In the genomic region with DNA sequence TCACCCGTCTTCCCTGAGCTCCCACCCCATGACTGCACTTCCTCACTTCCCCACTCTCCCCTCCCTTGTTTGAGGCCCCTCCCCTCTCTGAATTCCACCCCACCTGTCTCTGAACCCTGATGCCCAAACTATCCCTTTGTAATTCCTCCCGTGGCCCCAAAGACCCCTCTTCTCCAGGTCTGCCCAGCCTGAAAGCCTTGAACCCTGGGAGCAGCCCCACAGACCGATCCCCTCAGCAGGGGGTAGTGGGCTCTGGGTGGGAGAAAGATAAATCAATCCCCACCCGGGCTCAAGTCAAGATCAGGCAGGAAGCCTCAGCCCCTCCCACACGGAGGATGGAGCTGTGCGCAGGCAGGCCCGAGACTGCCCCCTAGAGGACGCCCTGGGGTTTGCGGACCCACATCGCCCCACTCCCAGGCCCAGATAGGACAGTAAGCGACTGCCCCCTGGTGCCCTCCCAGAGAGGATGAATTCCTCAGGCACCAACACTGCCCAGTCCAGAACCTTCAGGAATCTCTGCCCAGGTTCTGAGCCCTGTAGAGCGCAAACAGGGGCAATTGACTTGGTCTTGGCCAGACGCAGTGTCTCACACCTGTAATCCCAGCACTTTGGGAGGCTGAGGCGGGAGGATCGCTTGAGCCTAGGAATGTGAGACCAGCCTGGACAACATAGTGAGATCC, we compare ENCODE assay signal across 1 cellular context.
TF ChIP-seq lines count a peak whose summit lies in the region.

No MANE protein-coding gene starts in this region.

TF ChIP-seq in K562, 482 proteins besides CTCF, POLR2A, EP300 and RAD21 (continued from another document and continues in another):
- TF ChIP-seq, protein P1, sequence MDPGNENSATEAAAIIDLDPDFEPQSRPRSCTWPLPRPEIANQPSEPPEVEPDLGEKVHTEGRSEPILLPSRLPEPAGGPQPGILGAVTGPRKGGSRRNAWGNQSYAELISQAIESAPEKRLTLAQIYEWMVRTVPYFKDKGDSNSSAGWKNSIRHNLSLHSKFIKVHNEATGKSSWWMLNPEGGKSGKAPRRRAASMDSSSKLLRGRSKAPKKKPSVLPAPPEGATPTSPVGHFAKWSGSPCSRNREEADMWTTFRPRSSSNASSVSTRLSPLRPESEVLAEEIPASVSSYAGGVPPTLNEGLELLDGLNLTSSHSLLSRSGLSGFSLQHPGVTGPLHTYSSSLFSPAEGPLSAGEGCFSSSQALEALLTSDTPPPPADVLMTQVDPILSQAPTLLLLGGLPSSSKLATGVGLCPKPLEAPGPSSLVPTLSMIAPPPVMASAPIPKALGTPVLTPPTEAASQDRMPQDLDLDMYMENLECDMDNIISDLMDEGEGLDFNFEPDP (CRISPR knock-in tag; IDR thresholded peaks at IDR 0.05): no peak
- TF ChIP-seq POLR3A (IDR thresholded peaks at IDR 0.05; ENCODE audit: borderline replicate concordance, extremely low read depth, insufficient read depth, insufficient read length): no peak
- TF ChIP-seq, protein P2, sequence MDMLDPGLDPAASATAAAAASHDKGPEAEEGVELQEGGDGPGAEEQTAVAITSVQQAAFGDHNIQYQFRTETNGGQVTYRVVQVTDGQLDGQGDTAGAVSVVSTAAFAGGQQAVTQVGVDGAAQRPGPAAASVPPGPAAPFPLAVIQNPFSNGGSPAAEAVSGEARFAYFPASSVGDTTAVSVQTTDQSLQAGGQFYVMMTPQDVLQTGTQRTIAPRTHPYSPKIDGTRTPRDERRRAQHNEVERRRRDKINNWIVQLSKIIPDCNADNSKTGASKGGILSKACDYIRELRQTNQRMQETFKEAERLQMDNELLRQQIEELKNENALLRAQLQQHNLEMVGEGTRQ (CRISPR knock-in tag; IDR thresholded peaks at IDR 0.05): no peak
- TF ChIP-seq NR2F6 (CRISPR knock-in tag; IDR thresholded peaks at IDR 0.05): no peak
- TF ChIP-seq RUNX1 (IDR thresholded peaks at IDR 0.05; ENCODE audit: low read depth): no peak; the same call in 1 of the 2 replicates
- TF ChIP-seq MED1 (CRISPR knock-in tag; IDR thresholded peaks at IDR 0.05; ENCODE audit: borderline replicate concordance): no peak
- TF ChIP-seq NFATC3 (IDR thresholded peaks at IDR 0.05): peak; percentile 25; the same call in 1 of the 2 replicates
- TF ChIP-seq DMBX1 (CRISPR knock-in tag; IDR thresholded peaks at IDR 0.05; ENCODE audit: borderline replicate concordance): no peak
- TF ChIP-seq XRCC3 (IDR thresholded peaks at IDR 0.05): no peak
- TF ChIP-seq CBX1 (IDR thresholded peaks at IDR 0.05; ENCODE audit: low read depth): no peak; the same call in 1 of the 2 replicates
- TF ChIP-seq POU5F1 (IDR thresholded peaks at IDR 0.05; ENCODE audit: borderline replicate concordance, low read depth, low read length, partially characterized antibody): peak; percentile 29
- TF ChIP-seq ZEB2 (IDR thresholded peaks at IDR 0.05): peak; percentile 71; the same call in 1 of the 2 replicates
- peak; percentile 42; the same call in 1 of the 2 replicates for TF ChIP-seq ZNF239 (CRISPR knock-in tag; IDR thresholded peaks at IDR 0.05)
- TF ChIP-seq, protein P3, sequence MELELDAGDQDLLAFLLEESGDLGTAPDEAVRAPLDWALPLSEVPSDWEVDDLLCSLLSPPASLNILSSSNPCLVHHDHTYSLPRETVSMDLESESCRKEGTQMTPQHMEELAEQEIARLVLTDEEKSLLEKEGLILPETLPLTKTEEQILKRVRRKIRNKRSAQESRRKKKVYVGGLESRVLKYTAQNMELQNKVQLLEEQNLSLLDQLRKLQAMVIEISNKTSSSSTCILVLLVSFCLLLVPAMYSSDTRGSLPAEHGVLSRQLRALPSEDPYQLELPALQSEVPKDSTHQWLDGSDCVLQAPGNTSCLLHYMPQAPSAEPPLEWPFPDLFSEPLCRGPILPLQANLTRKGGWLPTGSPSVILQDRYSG (tag; conservative IDR thresholded peaks at IDR 0.05; ENCODE audit: low read depth): no peak
- no peak for TF ChIP-seq ZNF347 (CRISPR knock-in tag; IDR thresholded peaks at IDR 0.05; ENCODE audit: low read depth)
- TF ChIP-seq CHCHD3 (CRISPR knock-in tag; IDR thresholded peaks at IDR 0.05): no peak
- peak; percentile 98 for TF ChIP-seq CC2D1A (IDR thresholded peaks at IDR 0.05)
- no peak for TF ChIP-seq ZNF699 (CRISPR knock-in tag; IDR thresholded peaks at IDR 0.05; ENCODE audit: insufficient replicate concordance)
- TF ChIP-seq, protein P4, sequence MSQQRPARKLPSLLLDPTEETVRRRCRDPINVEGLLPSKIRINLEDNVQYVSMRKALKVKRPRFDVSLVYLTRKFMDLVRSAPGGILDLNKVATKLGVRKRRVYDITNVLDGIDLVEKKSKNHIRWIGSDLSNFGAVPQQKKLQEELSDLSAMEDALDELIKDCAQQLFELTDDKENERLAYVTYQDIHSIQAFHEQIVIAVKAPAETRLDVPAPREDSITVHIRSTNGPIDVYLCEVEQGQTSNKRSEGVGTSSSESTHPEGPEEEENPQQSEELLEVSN (IDR thresholded peaks at IDR 0.05; ENCODE audit: borderline replicate concordance in 1 of 2, extremely low read depth in 1 of 2, insufficient read depth in 1 of 2, insufficient read length in 1 of 2, low read depth in 1 of 2, low read length in 1 of 2, poor library complexity in 1 of 2, severe bottlenecking in 1 of 2): no peak
- no peak for TF ChIP-seq NFIX (CRISPR knock-in tag; IDR thresholded peaks at IDR 0.05; ENCODE audit: low read depth)
- no peak for TF ChIP-seq RBM22 (IDR thresholded peaks at IDR 0.05; ENCODE audit: low read depth, low read length, poor library complexity, severe bottlenecking)
- TF ChIP-seq, protein P5, sequence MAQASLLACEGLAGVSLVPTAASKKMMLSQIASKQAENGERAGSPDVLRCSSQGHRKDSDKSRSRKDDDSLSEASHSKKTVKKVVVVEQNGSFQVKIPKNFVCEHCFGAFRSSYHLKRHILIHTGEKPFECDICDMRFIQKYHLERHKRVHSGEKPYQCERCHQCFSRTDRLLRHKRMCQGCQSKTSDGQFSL (CRISPR knock-in tag; IDR thresholded peaks at IDR 0.05): peak; percentile 55; the same call in 1 of the 2 replicates
- TF ChIP-seq, protein P5 (tag; IDR thresholded peaks at IDR 0.05): no peak
- TF ChIP-seq HCFC1 (IDR thresholded peaks at IDR 0.05; ENCODE audit: low read depth, low read length): peak; percentile 62
- no peak for TF ChIP-seq ZNF551 (CRISPR knock-in tag; IDR thresholded peaks at IDR 0.05)
- no peak for TF ChIP-seq PURB (CRISPR knock-in tag; IDR thresholded peaks at IDR 0.05; ENCODE audit: low read depth)
- TF ChIP-seq ZNF143 (CRISPR knock-in tag; IDR thresholded peaks at IDR 0.05): 0 out of 2 replicates have a peak, but pooled peaks have one; percentile 29
- no peak for TF ChIP-seq SMAD1 (IDR thresholded peaks at IDR 0.05; ENCODE audit: low read depth, low read length, partially characterized antibody)
- peak; percentile 41 for TF ChIP-seq CCNT2 (IDR thresholded peaks at IDR 0.05; ENCODE audit: borderline replicate concordance, extremely low read depth, insufficient read length, low read depth, low read length)
- TF ChIP-seq, protein P6, sequence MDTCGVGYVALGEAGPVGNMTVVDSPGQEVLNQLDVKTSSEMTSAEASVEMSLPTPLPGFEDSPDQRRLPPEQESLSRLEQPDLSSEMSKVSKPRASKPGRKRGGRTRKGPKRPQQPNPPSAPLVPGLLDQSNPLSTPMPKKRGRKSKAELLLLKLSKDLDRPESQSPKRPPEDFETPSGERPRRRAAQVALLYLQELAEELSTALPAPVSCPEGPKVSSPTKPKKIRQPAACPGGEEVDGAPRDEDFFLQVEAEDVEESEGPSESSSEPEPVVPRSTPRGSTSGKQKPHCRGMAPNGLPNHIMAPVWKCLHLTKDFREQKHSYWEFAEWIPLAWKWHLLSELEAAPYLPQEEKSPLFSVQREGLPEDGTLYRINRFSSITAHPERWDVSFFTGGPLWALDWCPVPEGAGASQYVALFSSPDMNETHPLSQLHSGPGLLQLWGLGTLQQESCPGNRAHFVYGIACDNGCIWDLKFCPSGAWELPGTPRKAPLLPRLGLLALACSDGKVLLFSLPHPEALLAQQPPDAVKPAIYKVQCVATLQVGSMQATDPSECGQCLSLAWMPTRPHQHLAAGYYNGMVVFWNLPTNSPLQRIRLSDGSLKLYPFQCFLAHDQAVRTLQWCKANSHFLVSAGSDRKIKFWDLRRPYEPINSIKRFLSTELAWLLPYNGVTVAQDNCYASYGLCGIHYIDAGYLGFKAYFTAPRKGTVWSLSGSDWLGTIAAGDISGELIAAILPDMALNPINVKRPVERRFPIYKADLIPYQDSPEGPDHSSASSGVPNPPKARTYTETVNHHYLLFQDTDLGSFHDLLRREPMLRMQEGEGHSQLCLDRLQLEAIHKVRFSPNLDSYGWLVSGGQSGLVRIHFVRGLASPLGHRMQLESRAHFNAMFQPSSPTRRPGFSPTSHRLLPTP (IDR thresholded peaks at IDR 0.05; ENCODE audit: borderline replicate concordance, extremely low read depth, insufficient read length): no peak
- TF ChIP-seq CEBPB (tag; IDR thresholded peaks at IDR 0.05): no peak
- no peak for TF ChIP-seq POLR2H (tag; IDR thresholded peaks at IDR 0.05; ENCODE audit: low read depth)
- TF ChIP-seq ZNF584 (CRISPR knock-in tag; IDR thresholded peaks at IDR 0.05; ENCODE audit: low read depth): no peak
- TF ChIP-seq, protein P7, sequence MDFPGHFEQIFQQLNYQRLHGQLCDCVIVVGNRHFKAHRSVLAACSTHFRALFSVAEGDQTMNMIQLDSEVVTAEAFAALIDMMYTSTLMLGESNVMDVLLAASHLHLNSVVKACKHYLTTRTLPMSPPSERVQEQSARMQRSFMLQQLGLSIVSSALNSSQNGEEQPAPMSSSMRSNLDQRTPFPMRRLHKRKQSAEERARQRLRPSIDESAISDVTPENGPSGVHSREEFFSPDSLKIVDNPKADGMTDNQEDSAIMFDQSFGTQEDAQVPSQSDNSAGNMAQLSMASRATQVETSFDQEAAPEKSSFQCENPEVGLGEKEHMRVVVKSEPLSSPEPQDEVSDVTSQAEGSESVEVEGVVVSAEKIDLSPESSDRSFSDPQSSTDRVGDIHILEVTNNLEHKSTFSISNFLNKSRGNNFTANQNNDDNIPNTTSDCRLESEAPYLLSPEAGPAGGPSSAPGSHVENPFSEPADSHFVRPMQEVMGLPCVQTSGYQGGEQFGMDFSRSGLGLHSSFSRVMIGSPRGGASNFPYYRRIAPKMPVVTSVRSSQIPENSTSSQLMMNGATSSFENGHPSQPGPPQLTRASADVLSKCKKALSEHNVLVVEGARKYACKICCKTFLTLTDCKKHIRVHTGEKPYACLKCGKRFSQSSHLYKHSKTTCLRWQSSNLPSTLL (IDR thresholded peaks at IDR 0.05): no peak
- no peak for TF ChIP-seq KHSRP (IDR thresholded peaks at IDR 0.05)
- TF ChIP-seq ZNF212 (CRISPR knock-in tag; IDR thresholded peaks at IDR 0.05): no peak
- TF ChIP-seq JUN (IDR thresholded peaks at IDR 0.05; ENCODE audit: borderline replicate concordance, low read depth, low read length): peak; percentile 79; the same call in 1 of the 2 replicates
- TF ChIP-seq JUN (CRISPR knock-in tag; IDR thresholded peaks at IDR 0.05; ENCODE audit: borderline replicate concordance): no peak
- TF ChIP-seq ZFP30 (CRISPR knock-in tag; IDR thresholded peaks at IDR 0.05; ENCODE audit: borderline replicate concordance): no peak
- TF ChIP-seq, protein P8, sequence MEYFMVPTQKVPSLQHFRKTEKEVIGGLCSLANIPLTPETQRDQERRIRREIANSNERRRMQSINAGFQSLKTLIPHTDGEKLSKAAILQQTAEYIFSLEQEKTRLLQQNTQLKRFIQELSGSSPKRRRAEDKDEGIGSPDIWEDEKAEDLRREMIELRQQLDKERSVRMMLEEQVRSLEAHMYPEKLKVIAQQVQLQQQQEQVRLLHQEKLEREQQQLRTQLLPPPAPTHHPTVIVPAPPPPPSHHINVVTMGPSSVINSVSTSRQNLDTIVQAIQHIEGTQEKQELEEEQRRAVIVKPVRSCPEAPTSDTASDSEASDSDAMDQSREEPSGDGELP (CRISPR knock-in tag; IDR thresholded peaks at IDR 0.05; ENCODE audit: borderline replicate concordance): peak; percentile 89
- TF ChIP-seq ETV6 (IDR thresholded peaks at IDR 0.05; ENCODE audit: borderline replicate concordance in 1 of 2, low read depth in 2 of 2, low read length in 1 of 2): no peak
- TF ChIP-seq ETV6 (CRISPR knock-in tag; IDR thresholded peaks at IDR 0.05; ENCODE audit: borderline replicate concordance): no peak
- TF ChIP-seq ZFP1 (CRISPR knock-in tag; IDR thresholded peaks at IDR 0.05): 0 out of 2 replicates have a peak, but pooled peaks have one; percentile 7
- TF ChIP-seq, protein P9, sequence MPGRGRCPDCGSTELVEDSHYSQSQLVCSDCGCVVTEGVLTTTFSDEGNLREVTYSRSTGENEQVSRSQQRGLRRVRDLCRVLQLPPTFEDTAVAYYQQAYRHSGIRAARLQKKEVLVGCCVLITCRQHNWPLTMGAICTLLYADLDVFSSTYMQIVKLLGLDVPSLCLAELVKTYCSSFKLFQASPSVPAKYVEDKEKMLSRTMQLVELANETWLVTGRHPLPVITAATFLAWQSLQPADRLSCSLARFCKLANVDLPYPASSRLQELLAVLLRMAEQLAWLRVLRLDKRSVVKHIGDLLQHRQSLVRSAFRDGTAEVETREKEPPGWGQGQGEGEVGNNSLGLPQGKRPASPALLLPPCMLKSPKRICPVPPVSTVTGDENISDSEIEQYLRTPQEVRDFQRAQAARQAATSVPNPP (IDR thresholded peaks at IDR 0.05; ENCODE audit: borderline replicate concordance, insufficient read depth, insufficient read length): no peak
- TF ChIP-seq NFRKB (IDR thresholded peaks at IDR 0.05; ENCODE audit: low read depth): no peak
- TF ChIP-seq SP1 (CRISPR knock-in tag; IDR thresholded peaks at IDR 0.05): peak; percentile 94
- TF ChIP-seq ZBTB8A (IDR thresholded peaks at IDR 0.05; ENCODE audit: partially characterized antibody): no peak
- no peak for TF ChIP-seq ZFX (CRISPR knock-in tag; IDR thresholded peaks at IDR 0.05)
- no peak for TF ChIP-seq XRCC4 (IDR thresholded peaks at IDR 0.05; ENCODE audit: extremely low read depth, insufficient read depth, insufficient read length)
- no peak for TF ChIP-seq ZNF165 (CRISPR knock-in tag; IDR thresholded peaks at IDR 0.05; ENCODE audit: borderline replicate concordance)
- TF ChIP-seq TAL1 (IDR thresholded peaks at IDR 0.05): peak; percentile 13; the same call in 1 of the 2 replicates
- TF ChIP-seq CHD4 (IDR thresholded peaks at IDR 0.05; ENCODE audit: insufficient read depth, insufficient replicate concordance, low read depth, low read length, poor library complexity, severe bottlenecking): no peak
- TF ChIP-seq PYGO2 (tag; IDR thresholded peaks at IDR 0.05): no peak
- TF ChIP-seq SP2 (IDR thresholded peaks at IDR 0.05; ENCODE audit: extremely low read depth, low read depth, low read length, poor library complexity, severe bottlenecking): no peak
- TF ChIP-seq SMC3 (conservative IDR thresholded peaks at IDR 0.05; ENCODE audit: insufficient read depth, low read depth, low read length): peak; percentile 100
